ENCODE assay signal across 13 cellular contexts in the genomic region with DNA sequence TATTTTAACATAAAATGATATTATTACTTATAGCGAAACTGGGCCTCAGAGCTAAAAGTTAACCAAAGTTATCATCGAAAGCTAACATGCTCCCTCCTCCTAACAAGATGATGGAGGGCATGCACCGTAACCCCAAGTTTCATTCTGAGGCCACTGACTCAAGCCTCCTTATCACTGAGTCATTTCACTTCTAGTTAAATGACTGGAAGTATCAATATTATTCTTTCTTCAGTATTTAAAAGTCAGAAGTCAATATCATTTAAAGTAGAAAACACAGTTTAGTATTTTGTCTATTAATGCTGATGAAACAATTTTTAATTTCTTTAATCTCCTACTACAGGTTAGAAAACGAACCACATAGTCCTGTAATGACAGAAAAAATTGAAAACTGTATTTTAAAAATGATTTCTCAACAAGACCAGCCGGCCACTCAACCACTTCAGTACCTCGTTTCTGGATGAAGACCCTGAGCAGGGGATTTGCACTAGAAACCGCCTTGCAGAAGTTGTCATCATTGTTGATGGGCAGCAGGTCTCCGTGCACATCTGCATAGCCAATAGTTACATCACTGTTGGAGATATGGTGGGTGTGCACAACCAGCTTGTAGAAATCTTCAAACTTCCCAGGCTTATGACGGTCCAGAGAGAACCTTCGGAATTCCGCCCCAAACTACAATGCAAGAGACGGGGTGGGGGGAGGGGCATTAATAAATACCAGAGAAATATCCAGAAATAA. TPM values are rescaled to one million over a fixed set of nuclear protein-coding genes. Genes with fewer than 3 reads are reported as not detected.
DNase-seq lines count a peak whose midpoint lies in the region; ATAC-seq and TF ChIP-seq lines count a peak whose summit lies in the region.
"Had no signal": no experiment of that assay in that cellular context is flagged by ENCODE, and none has a peak within 500 bp of the region (broad histone marks: within the 10 kb centered on the region; RNA-seq: fewer than 3 reads in every experiment).

No MANE protein-coding gene starts in this region.

- no peak for DNase-seq in activated T-cell treated with anti-CD3 and anti-CD28 coated beads, Interleukin-2, amount 50 U/mL, for 4 hours
- DNase-seq in activated T-cell treated with anti-CD3 and anti-CD28 coated beads for 4 hours (no peak), DMS153 treated with DMSO at 0.1 percent for 48 hours (lab: John Stamatoyannopoulos, UW; ENCODE audit: unreplicated experiment) (no peak), ascending aorta (ENCODE audit: low spot score in 2 of 2) (no peak), NCI-H1436 treated with DMSO at 0.1 percent for 48 hours (lab: John Stamatoyannopoulos, UW) (no peak)
- DNase-seq in stimulated activated CD4-positive, alpha-beta T cell treated with anti-CD3 and anti-CD28 coated beads, Interleukin-2, amount 100 ng/mL, for 24 hours: peak; percentile 38 to 46
- DNase-seq: AML-193, kidney, MM.1S, substantia nigra had no signal

- peaks cover 7% of the 10 kb centered on the region for H3K4me1 Mint-ChIP-seq in activated T-cell treated with anti-CD3 and anti-CD28 coated beads, Interleukin-2, amount 50 U/mL, for 4 hours (ENCODE audit: low read depth)

- no peaks in the 10 kb centered on the region for H3K9me3 ChIP-seq in ascending aorta

- H3K27me3 Mint-ChIP-seq in activated T-cell treated with anti-CD3 and anti-CD28 coated beads, Interleukin-2, amount 50 U/mL, for 4 hours (ENCODE audit: low read depth): peaks cover 41% of the 10 kb centered on the region

- TF ChIP-seq CTCF in ascending aorta (IDR thresholded peaks at IDR 0.05): no peak

- peak; percentile 83 to 92 for ATAC-seq in activated T-cell treated with anti-CD3 and anti-CD28 coated beads, Interleukin-2, amount 50 U/mL, for 4 hours
- ATAC-seq in GM21423 (IDR thresholded peaks at IDR 0.05; ENCODE audit: unreplicated experiment): peak; percentile 91
- ATAC-seq in HG03139 (IDR thresholded peaks at IDR 0.05; ENCODE audit: unreplicated experiment): peak; percentile 76

- H3K4me1 ChIP-seq in ascending aorta: no peaks in the 10 kb centered on the region

- intact Hi-C loops in ascending aorta (cut with DNase I): no loop called here

- no peak overlapping the region for H3K4me3 Mint-ChIP-seq in activated T-cell treated with anti-CD3 and anti-CD28 coated beads, Interleukin-2, amount 50 U/mL, for 4 hours
- H3K4me3 Mint-ChIP-seq: activated T-helper 1 cell treated with anti-CD3 and anti-CD28 coated beads, Interleukin-12 subunit alpha, Interleukin-12 subunit beta, Interleukin-2, Interleukin-4 antibody, amounts not matched to agents 30 ng/mL and 10 ng/mL and 1 ng/mL, durations not matched to agents 14 hours and 24 hours and 36 hours had no signal

- no peak overlapping the region for H3K27ac ChIP-seq in ascending aorta

- no peaks in the 10 kb centered on the region for H3K36me3 Mint-ChIP-seq in activated T-cell treated with anti-CD3 and anti-CD28 coated beads, Interleukin-2, amount 50 U/mL, for 4 hours (ENCODE audit: insufficient read depth)

- no peaks in the 10 kb centered on the region for H3K36me3 ChIP-seq in ascending aorta

- no peaks in the 10 kb centered on the region for H3K9me3 Mint-ChIP-seq in activated T-cell treated with anti-CD3 and anti-CD28 coated beads, Interleukin-2, amount 50 U/mL, for 4 hours
- H3K9me3 Mint-ChIP-seq: activated T-helper 1 cell treated with anti-CD3 and anti-CD28 coated beads, Interleukin-12 subunit alpha, Interleukin-12 subunit beta, Interleukin-2, Interleukin-4 antibody, amounts not matched to agents 30 ng/mL and 10 ng/mL and 1 ng/mL, durations not matched to agents 14 hours and 24 hours and 36 hours had no signal

- H3K4me3 ChIP-seq in ascending aorta: no peak overlapping the region

- no peaks in the 10 kb centered on the region for H3K27me3 ChIP-seq in ascending aorta

RNA-seq across cellular contexts. Expression of a gene that starts 44.9 kb away (rescaled TPM):
- under 1 TPM in 2 of 3 donors, not detected in 1; 0.37 to 0.61 TPM for total RNA-seq in activated T-cell treated with anti-CD3 and anti-CD28 coated beads, Interleukin-2, amount 50 U/mL, for 4 hours
- total RNA-seq in ascending aorta: 7.9 TPM

Comparison
In these comparisons a context has a peak if more than half of its experiments do, and no peak if none do; other contexts are left out.
1. DNase-seq: peak in stimulated activated CD4-positive, alpha-beta T cell treated with anti-CD3 and anti-CD28 coated beads, Interleukin-2, amount 100 ng/mL, for 24 hours (2 of 2); none in activated T-cell treated with anti-CD3 and anti-CD28 coated beads, Interleukin-2, amount 50 U/mL, for 4 hours (single experiment), activated T-cell treated with anti-CD3 and anti-CD28 coated beads for 4 hours (single experiment), DMS153 treated with DMSO at 0.1 percent for 48 hours (single experiment), ascending aorta (0 of 2) and NCI-H1436 treated with DMSO at 0.1 percent for 48 hours (single experiment).
2. Peak in every context shown above with its lines, with median percentiles within 50 percentile points of each other: ATAC-seq.